In the genomic region with DNA sequence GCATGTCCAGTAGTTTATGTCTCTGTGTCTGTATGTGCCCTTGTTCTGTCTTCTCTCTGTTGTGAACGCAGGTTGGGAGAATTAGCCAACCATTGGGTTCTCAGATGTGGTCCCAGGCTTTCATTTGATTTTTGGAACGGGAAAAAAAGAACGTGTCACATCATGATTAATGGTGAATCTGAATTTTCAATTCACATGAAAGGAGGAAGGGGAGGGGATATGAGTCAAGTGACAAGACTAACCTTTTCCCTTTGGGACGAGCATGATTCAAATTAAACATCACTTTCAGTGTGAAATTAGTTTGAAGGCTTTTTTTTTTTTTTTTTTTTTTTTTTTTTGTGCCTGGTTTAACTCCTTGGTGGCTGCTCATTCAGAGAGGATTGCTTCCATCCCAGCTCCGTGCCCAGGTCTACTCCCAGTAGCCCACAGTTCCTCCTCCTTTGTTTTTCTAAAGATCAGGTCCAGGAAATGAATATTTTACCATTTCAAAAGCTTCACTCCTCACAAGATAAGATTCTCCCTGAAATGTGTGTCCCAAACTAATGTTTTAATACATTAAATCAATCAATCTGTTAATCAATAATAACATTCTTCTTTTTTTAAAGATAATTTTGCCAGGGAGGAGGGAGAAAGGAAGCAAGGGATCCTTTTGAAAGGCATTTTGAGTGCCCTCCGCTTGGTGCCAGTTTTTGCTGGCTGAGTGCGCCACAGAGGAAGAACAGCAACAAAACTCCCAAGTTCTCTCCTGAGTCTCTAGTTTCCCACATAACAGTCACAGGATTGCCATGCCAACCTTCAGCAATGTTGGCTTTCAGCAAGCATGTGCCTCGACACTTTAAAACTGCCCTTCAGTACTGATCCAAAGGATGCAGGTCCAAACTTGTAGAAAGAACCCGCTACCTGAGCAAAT, we compare ENCODE assay signal across 19 cellular contexts.
DNase-seq lines count a peak whose midpoint lies in the region; TF ChIP-seq lines count a peak whose summit lies in the region.
"Had no signal": no experiment of that assay in that cellular context is flagged by ENCODE, and none has a peak within 500 bp of the region (broad histone marks: within the 10 kb centered on the region; RNA-seq: fewer than 3 reads in every experiment).

No MANE protein-coding gene starts in this region.

- no peak overlapping the region for H2BK5ac ChIP-seq in trophoblast cell (ENCODE audit: low read depth, low read length, poor library complexity)

- H2BK12ac ChIP-seq in trophoblast cell (ENCODE audit: low read length) = no peak overlapping the region

- peaks cover 38% of the 10 kb centered on the region for H3K4me1 Mint-ChIP-seq in Caco-2 (ENCODE audit: low read depth, unreplicated experiment)
- H3K4me1 Mint-ChIP-seq: activated naive CD4-positive, alpha-beta T cell treated with anti-CD3 and anti-CD28 coated beads, Interleukin-2, amount 50 U/mL, for 24 hours had no signal

- H3K27ac ChIP-seq in trophoblast cell (ENCODE audit: low read depth, low read length) (no peak overlapping the region), PC-9 (no peak overlapping the region)
- H3K27ac ChIP-seq: coronary artery, testis had no signal

- H4K8ac ChIP-seq in trophoblast cell (ENCODE audit: low read depth, low read length) = no peak overlapping the region

- no peak overlapping the region for H3K4me2 ChIP-seq in trophoblast cell (ENCODE audit: low read length)
- no peak overlapping the region for H3K4me2 ChIP-seq in PC-9

- H2AK5ac ChIP-seq in trophoblast cell (ENCODE audit: low read length) = peak overlapping the region; percentile 29

- peaks cover 0 to 2% of the 10 kb centered on the region in 2 experiments for H3K4me1 ChIP-seq in trophoblast cell (ENCODE audit: control insufficient read depth in 1 of 2, insufficient read depth in 2 of 2, low read length in 2 of 2)
- H3K4me1 ChIP-seq in Caco-2 = peaks cover 42% of the 10 kb centered on the region
- peaks cover 10% of the 10 kb centered on the region for H3K4me1 ChIP-seq in PC-9 (replicated peaks; ENCODE audit: insufficient read depth)
- H3K4me1 ChIP-seq: testis had no signal

- peak overlapping the region; percentile 6 for H4K91ac ChIP-seq in trophoblast cell (ENCODE audit: low read depth, low read length)

- H3K4me3 ChIP-seq in epithelial cell of esophagus (ENCODE audit: low read length) = no peak overlapping the region
- no peak overlapping the region for H3K4me3 ChIP-seq in trophoblast cell (ENCODE audit: low read depth, low read length)
- H3K4me3 ChIP-seq in Caco-2 (ENCODE audit: low read depth, low read length) = no peak overlapping the region
- H3K4me3 ChIP-seq in PC-9 = no peak overlapping the region
- H3K4me3 ChIP-seq: coronary artery, testis had no signal

- no peaks in the 10 kb centered on the region for H4K20me1 ChIP-seq in PC-9 (ENCODE audit: insufficient read depth)

- BruUV-seq in Caco-2 (replicated peaks; lab: Mats Ljungman, UMichigan) (no TSS peak), PC-9 (replicated peaks; lab: Mats Ljungman, UMichigan) (no TSS peak)

- POLR2A ChIA-PET in Caco-2 (lab: Charles Lee) (no interaction called here), PC-9 (lab: Charles Lee; ENCODE audit: unreplicated experiment) (no interaction called here)

- H3K18ac ChIP-seq in trophoblast cell (ENCODE audit: low read length) = no peak overlapping the region

- H2BK120ac ChIP-seq in trophoblast cell (ENCODE audit: insufficient read depth, low read length, poor library complexity) = no peak overlapping the region

- H3K9me3 Mint-ChIP-seq in Caco-2 (ENCODE audit: unreplicated experiment) = peaks cover 10% of the 10 kb centered on the region
- H3K9me3 Mint-ChIP-seq: activated naive CD4-positive, alpha-beta T cell treated with anti-CD3 and anti-CD28 coated beads, Interleukin-2, amount 50 U/mL, for 24 hours; activated T-cell treated with anti-CD3 and anti-CD28 coated beads, Interleukin-2, amount 50 U/mL, for 24 hours had no signal

- DNase-seq in NCI-H1417 (lab: John Stamatoyannopoulos, UW) (peak in 2 of 3 experiments; percentile 43 to 73), NCI-H1417 treated with DMSO at 0.1 percent for 48 hours (lab: John Stamatoyannopoulos, UW) (no peak), NCI-H2227 (lab: John Stamatoyannopoulos, UW; ENCODE audit: unreplicated experiment) (peak; percentile 47), epithelial cell of esophagus (ENCODE audit: low read depth) (peak; percentile 45), trophoblast cell (no peak), iPS-NIHi11 (ENCODE audit: low spot score) (no peak), Caco-2 (no peak), PC-9 (no peak)
- DNase-seq: 8988T; activated CD4-positive, alpha-beta T cell treated with anti-CD3 and anti-CD28 coated beads, Interleukin-2, amount 50 U/mL, for 4 hours; activated T-cell treated with anti-CD3 and anti-CD28 coated beads, Interleukin-2, amount 50 U/mL, for 24 hours; hippocampal formation; Kasumi-1; left colon; NCI-H1694 treated with DMSO at 0.1 percent for 48 hours; NCI-H774; testis had no signal

- no peaks in the 10 kb centered on the region for H3F3A ChIP-seq in PC-9 (ENCODE audit: insufficient read depth, low read depth)

- peak overlapping the region; percentile 33 for H3K9ac ChIP-seq in trophoblast cell (ENCODE audit: low read length)

- peaks cover 5% of the 10 kb centered on the region for H3K36me3 Mint-ChIP-seq in Caco-2 (ENCODE audit: insufficient read depth, unreplicated experiment)
- H3K36me3 Mint-ChIP-seq: activated naive CD4-positive, alpha-beta T cell treated with anti-CD3 and anti-CD28 coated beads, Interleukin-2, amount 50 U/mL, for 24 hours had no signal

- no peak overlapping the region for H3K27ac Mint-ChIP-seq in Caco-2 (ENCODE audit: unreplicated experiment)
- H3K27ac Mint-ChIP-seq: activated naive CD4-positive, alpha-beta T cell treated with anti-CD3 and anti-CD28 coated beads, Interleukin-2, amount 50 U/mL, for 24 hours; activated T-cell treated with anti-CD3 and anti-CD28 coated beads, Interleukin-2, amount 50 U/mL, for 24 hours had no signal

- H3K27me3 Mint-ChIP-seq in Caco-2 (ENCODE audit: insufficient read depth, unreplicated experiment) = no peaks in the 10 kb centered on the region
- H3K27me3 Mint-ChIP-seq: activated naive CD4-positive, alpha-beta T cell treated with anti-CD3 and anti-CD28 coated beads, Interleukin-2, amount 50 U/mL, for 24 hours; activated T-cell treated with anti-CD3 and anti-CD28 coated beads, Interleukin-2, amount 50 U/mL, for 24 hours had no signal

- no peak overlapping the region for H3K23ac ChIP-seq in trophoblast cell (ENCODE audit: low read length)

- no peaks in the 10 kb centered on the region for H3K27me3 ChIP-seq in trophoblast cell (ENCODE audit: insufficient read depth, low read length)
- no peaks in the 10 kb centered on the region for H3K27me3 ChIP-seq in Caco-2 (replicated peaks; ENCODE audit: control insufficient read depth, insufficient read depth, low read length)
- no peaks in the 10 kb centered on the region for H3K27me3 ChIP-seq in PC-9 (ENCODE audit: insufficient read depth, low read depth)
- H3K27me3 ChIP-seq: testis had no signal

- H2AFZ ChIP-seq in trophoblast cell (ENCODE audit: insufficient read depth, low read length, poor library complexity) (no peak overlapping the region), PC-9 (no peak overlapping the region)

- no peak overlapping the region for H4K12ac ChIP-seq in trophoblast cell (ENCODE audit: low read depth, low read length)

- peaks cover 2% of the 10 kb centered on the region for H3K79me1 ChIP-seq in trophoblast cell (ENCODE audit: low read length)

- WGBS in trophoblast cell (ENCODE audit: extremely low coverage, insufficient coverage, insufficient read length) = no CpG with 5 or more reads among the region's 9 CpGs

- H3K9me3 ChIP-seq in trophoblast cell (ENCODE audit: insufficient read depth, low read depth, low read length) = no peaks in the 10 kb centered on the region
- H3K9me3 ChIP-seq in Caco-2 = no peaks in the 10 kb centered on the region
- 0 out of 2 replicates have a peak, but pooled peaks cover 4% of the 10 kb centered on the region for H3K9me3 ChIP-seq in PC-9 (ENCODE audit: insufficient read depth, low read depth)
- H3K9me3 ChIP-seq: testis had no signal

- H3K36me3 ChIP-seq in trophoblast cell (ENCODE audit: control insufficient read depth in 1 of 2, insufficient read depth in 2 of 2, low read length in 2 of 2) = no peaks in the 10 kb centered on the region
- H3K36me3 ChIP-seq in Caco-2 (ENCODE audit: control insufficient read depth, insufficient read depth, low read length) = no peaks in the 10 kb centered on the region
- no peaks in the 10 kb centered on the region for H3K36me3 ChIP-seq in PC-9 (ENCODE audit: low read depth)

- H3K9me2 ChIP-seq in PC-9 (ENCODE audit: insufficient read depth) = no peaks in the 10 kb centered on the region

- H3K79me2 ChIP-seq in trophoblast cell (ENCODE audit: control insufficient read depth, insufficient read depth, low read length, poor library complexity) = no peaks in the 10 kb centered on the region
- H3K79me2 ChIP-seq in PC-9 (ENCODE audit: low read depth) = no peaks in the 10 kb centered on the region

- intact Hi-C loops in Caco-2 (cut with micrococcal nuclease; ENCODE audit: unreplicated experiment) (no loop called here), PC-9 (cut with micrococcal nuclease; ENCODE audit: unreplicated experiment) (no loop called here)

- no peak overlapping the region for H3K14ac ChIP-seq in trophoblast cell (ENCODE audit: low read length)

- no peak overlapping the region for H3K4me3 Mint-ChIP-seq in Caco-2 (ENCODE audit: unreplicated experiment)
- H3K4me3 Mint-ChIP-seq: activated naive CD4-positive, alpha-beta T cell treated with anti-CD3 and anti-CD28 coated beads, Interleukin-2, amount 50 U/mL, for 24 hours; activated T-cell treated with anti-CD3 and anti-CD28 coated beads, Interleukin-2, amount 50 U/mL, for 24 hours had no signal

- TF ChIP-seq CTCF in epithelial cell of esophagus (IDR thresholded peaks at IDR 0.05; ENCODE audit: insufficient read depth, low read depth, low read length, missing control alignments) = no peak
- no peak for TF ChIP-seq CTCF in Caco-2 (IDR thresholded peaks at IDR 0.05; ENCODE audit: insufficient read depth in 1 of 2, low read depth in 1 of 2, low read length in 1 of 2, severe bottlenecking in 1 of 2, unreplicated experiment in 1 of 2)
- no peak for TF ChIP-seq CTCF in PC-9 (conservative IDR thresholded peaks at IDR 0.05)

- CTCF ChIA-PET in Caco-2 (lab: Charles Lee) = no interaction called here
- CTCF ChIA-PET in PC-9 (lab: Charles Lee) = no interaction called here

- H3K4ac ChIP-seq in trophoblast cell (ENCODE audit: low read depth, low read length) = no peak overlapping the region

Comparison
In these comparisons a context has a peak if more than half of its experiments do, and no peak if none do; other contexts are left out.
1. DNase-seq: peak in NCI-H1417 (2 of 3), NCI-H2227 (single experiment) and epithelial cell of esophagus (single experiment); none in NCI-H1417 treated with DMSO at 0.1 percent for 48 hours (single experiment), trophoblast cell (0 of 2), iPS-NIHi11 (single experiment), Caco-2 (0 of 2) and PC-9 (0 of 2).